1 cellular context compared by ENCODE assay signal in genomic region chr18:64100136-64100922, GRCh38.
TF ChIP-seq lines count a peak whose summit lies in the region.

No MANE protein-coding gene starts in this region.

TF ChIP-seq in GM12878, 131 proteins besides CTCF, POLR2A, EP300 and RAD21 (continued from another document):
- no peak for TF ChIP-seq ZBTB33 (IDR thresholded peaks at IDR 0.05)
- no peak for TF ChIP-seq ZNF207 (IDR thresholded peaks at IDR 0.05; ENCODE audit: borderline replicate concordance)
- TF ChIP-seq MAX (IDR thresholded peaks at IDR 0.05; ENCODE audit: low read depth, low read length), result no peak
